Comparison of ENCODE assay signal across 16 cellular contexts in the genomic region with DNA sequence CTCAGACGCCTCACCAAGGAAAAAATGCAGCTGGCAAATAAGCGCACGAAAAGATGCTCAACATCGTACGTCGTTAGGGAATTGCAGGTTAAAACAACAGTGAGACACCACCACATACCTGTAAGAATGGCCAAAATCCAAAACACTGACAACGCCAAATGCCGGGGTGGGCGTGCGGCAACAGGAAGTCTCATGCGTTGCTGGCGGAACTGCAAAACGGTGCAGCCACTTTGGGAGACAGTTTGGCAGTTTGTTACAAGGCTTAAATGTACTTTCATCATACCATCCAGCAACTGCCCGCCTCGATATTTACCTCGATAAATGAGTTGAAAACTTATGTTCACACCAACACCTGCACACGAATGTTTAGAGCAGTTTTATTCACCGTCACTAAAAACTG. TPM values are rescaled to one million over a fixed set of nuclear protein-coding genes. Genes with fewer than 3 reads are reported as not detected.
DNase-seq lines count a peak whose midpoint lies in the region; TF ChIP-seq lines count a peak whose summit lies in the region.
"Had no signal": no experiment of that assay in that cellular context is flagged by ENCODE, and none has a peak within 500 bp of the region (broad histone marks: within the 10 kb centered on the region; RNA-seq: fewer than 3 reads in every experiment).

No MANE protein-coding gene starts in this region.

- DNase-seq in NOMO-1 (lab: John Stamatoyannopoulos, UW; ENCODE audit: unreplicated experiment in 2 of 2) (peak; percentile 45 to 50), NOMO-1 treated with dmso at 0.1 percent for 144 hours (lab: John Stamatoyannopoulos, UW; ENCODE audit: unreplicated experiment) (no peak), Peyer's patch (peak in 2 of 3 donors; percentile 14 to 26), fibroblast of lung (ENCODE audit: low read depth in 2 of 2) (no peak), stomach (peak; percentile 23), EL (no peak), esophagus muscularis mucosa (ENCODE audit: extremely low spot score) (no peak), tibial nerve (ENCODE audit: low spot score in 2 of 2) (no peak)
- DNase-seq: CD4-positive, alpha-beta memory T cell; effector memory CD4-positive, alpha-beta T cell; left ventricle myocardium superior; NCI-H1436 had no signal

- no peak overlapping the region for H2AFZ ChIP-seq in fibroblast of lung (ENCODE audit: low read length)

- no peak overlapping the region for H3K9ac ChIP-seq in fibroblast of lung (ENCODE audit: insufficient read depth, low read length)
- H3K9ac ChIP-seq: KMS-11 had no signal

- no peak for TF ChIP-seq POLR2A in Peyer's patch (IDR thresholded peaks at IDR 0.05)
- TF ChIP-seq POLR2A in stomach (IDR thresholded peaks at IDR 0.05) = no peak
- no peak for TF ChIP-seq POLR2A in esophagus muscularis mucosa (IDR thresholded peaks at IDR 0.05; ENCODE audit: low read depth)
- no peak for TF ChIP-seq POLR2A in tibial nerve (IDR thresholded peaks at IDR 0.05)

- TF ChIP-seq EP300 in stomach (IDR thresholded peaks at IDR 0.05) (no peak), esophagus muscularis mucosa (IDR thresholded peaks at IDR 0.05) (no peak), tibial nerve (IDR thresholded peaks at IDR 0.05) (no peak)

- no peaks in the 10 kb centered on the region for H3K79me2 ChIP-seq in fibroblast of lung (ENCODE audit: control insufficient read depth, insufficient read depth, low read length)

- no peak overlapping the region for H3K4me3 ChIP-seq in Peyer's patch
- no peak overlapping the region for H3K4me3 ChIP-seq in fibroblast of lung (replicated peaks in 1 of 4; ENCODE audit: control extremely low read depth in 1 of 4, insufficient read depth in 1 of 4, low read depth in 3 of 4, low read length in 4 of 4)
- no peak overlapping the region for H3K4me3 ChIP-seq in stomach
- no peak overlapping the region for H3K4me3 ChIP-seq in esophagus muscularis mucosa
- H3K4me3 ChIP-seq in tibial nerve = no peak overlapping the region
- H3K4me3 ChIP-seq: breast epithelium, psoas muscle had no signal

- H3K27ac ChIP-seq in Peyer's patch = no peak overlapping the region
- H3K27ac ChIP-seq in fibroblast of lung (ENCODE audit: insufficient read depth, low read length) = peak overlapping the region; percentile 1
- H3K27ac ChIP-seq in stomach = peak overlapping the region in 2 of 5 donors; percentile 61 to 80
- H3K27ac ChIP-seq in esophagus muscularis mucosa (replicated peaks in 1 of 4) = no peak overlapping the region
- H3K27ac ChIP-seq in tibial nerve = no peak overlapping the region
- H3K27ac ChIP-seq: breast epithelium, KMS-11, psoas muscle had no signal

- no peaks in the 10 kb centered on the region for H3K9me3 ChIP-seq in Peyer's patch
- H3K9me3 ChIP-seq in fibroblast of lung (ENCODE audit: control insufficient read depth, insufficient read depth, low read depth, low read length) = no peaks in the 10 kb centered on the region
- H3K9me3 ChIP-seq in stomach = peaks cover 0 to 1% (median 0%) of the 10 kb centered on the region in 4 donors
- peaks cover 0 to under 1% (median 0%) of the 10 kb centered on the region in 4 donors for H3K9me3 ChIP-seq in esophagus muscularis mucosa
- peaks cover 0 to 7% (median 0%) of the 10 kb centered on the region in 4 donors for H3K9me3 ChIP-seq in tibial nerve
- H3K9me3 ChIP-seq: psoas muscle had no signal

- intact Hi-C loops in stomach (cut with DNase I; ENCODE audit: low total_unique reads) (no loop called here), esophagus muscularis mucosa (cut with DNase I) (no loop called here)

- H3K4me1 ChIP-seq in Peyer's patch (peaks cover 0 to 40% (median 9%) of the 10 kb centered on the region in 4 donors), fibroblast of lung (ENCODE audit: control insufficient read depth, extremely low read depth, insufficient read depth, low read length) (peaks cover 16% of the 10 kb centered on the region), stomach (peaks cover 10 to 31% (median 14%) of the 10 kb centered on the region in 4 donors), esophagus muscularis mucosa (peaks cover 6 to 18% (median 15%) of the 10 kb centered on the region in 4 donors), tibial nerve (peaks cover 0 to 21% (median 8%) of the 10 kb centered on the region in 4 donors)
- H3K4me1 ChIP-seq: breast epithelium, psoas muscle had no signal

- no peak overlapping the region for H3K4me2 ChIP-seq in fibroblast of lung (ENCODE audit: extremely low read depth, insufficient read depth, low read length)
- H3K4me2 ChIP-seq: KMS-11 had no signal

- H3K36me3 ChIP-seq in Peyer's patch (no peaks in the 10 kb centered on the region), fibroblast of lung (ENCODE audit: control insufficient read depth, insufficient read depth, low read length) (no peaks in the 10 kb centered on the region), stomach (no peaks in the 10 kb centered on the region), esophagus muscularis mucosa (no peaks in the 10 kb centered on the region), tibial nerve (no peaks in the 10 kb centered on the region)
- H3K36me3 ChIP-seq: breast epithelium had no signal

- TF ChIP-seq CTCF in Peyer's patch (IDR thresholded peaks at IDR 0.05) (no peak), fibroblast of lung (conservative IDR thresholded peaks at IDR 0.05 in 1 of 2, IDR thresholded peaks at IDR 0.05 in 1 of 2; ENCODE audit: low read depth in 1 of 2, low read length in 2 of 2) (no peak), stomach (IDR thresholded peaks at IDR 0.05) (no peak), esophagus muscularis mucosa (IDR thresholded peaks at IDR 0.05) (no peak), tibial nerve (IDR thresholded peaks at IDR 0.05) (no peak)

- no peaks in the 10 kb centered on the region for H4K20me1 ChIP-seq in fibroblast of lung (ENCODE audit: control insufficient read depth, extremely low read depth, insufficient read depth, low read length)

- H3K27me3 ChIP-seq in Peyer's patch (no peaks in the 10 kb centered on the region), fibroblast of lung (ENCODE audit: control insufficient read depth, insufficient read depth, low read length) (no peaks in the 10 kb centered on the region), stomach (no peaks in the 10 kb centered on the region), esophagus muscularis mucosa (no peaks in the 10 kb centered on the region), tibial nerve (no peaks in the 10 kb centered on the region)
- H3K27me3 ChIP-seq: breast epithelium had no signal

- WGBS in stomach, 5 donors = 81 to 92% (median 84%) methylated on average over 18 of the region's 18 CpGs
- 84% methylated on average over 18 of the region's 18 CpGs for WGBS in esophagus muscularis mucosa
- WGBS in tibial nerve, 2 donors = 77 to 83% methylated on average over 18 of the region's 18 CpGs

RNA-seq across cellular contexts. Expression of gene CTSD, which starts 7.5 kb away (rescaled TPM):
- total RNA-seq in Peyer's patch (1,000 to 10,000 TPM in 2 of 4 donors, 100 to 1,000 TPM in 2; 129 to 1,688 (median 1,221) TPM), fibroblast of lung (198 and 253 TPM in 2 replicates), stomach (100 to 1,000 TPM; 115 to 590 (median 210) TPM), esophagus muscularis mucosa (100 to 1,000 TPM; 186 to 338 (median 270) TPM), tibial nerve (100 to 1,000 TPM; 385 to 583 (median 429) TPM)
- polyA plus RNA-seq in fibroblast of lung (120 and 135 TPM in 2 replicates), stomach (100 to 1,000 TPM; 173 to 538 (median 529) TPM)
- 295 and 303 TPM in 2 replicates for polyA plus RNA-seq in fibroblast of lung (2012)
- 474 and 687 TPM in 2 replicates for polyA minus RNA-seq in fibroblast of lung (ENCODE audit: low replicate concordance)

RNA-seq across cellular contexts. Expression of gene IFITM10, which starts 20.9 kb away (rescaled TPM):
- 1 to 10 TPM in 3 of 4 donors, under 1 TPM in 1; 0.88 to 5.0 (median 3.4) TPM for total RNA-seq in Peyer's patch
- total RNA-seq in fibroblast of lung = 0.26 and 0.50 TPM in 2 replicates
- polyA plus RNA-seq in fibroblast of lung = 0.05 and 0.15 TPM in 2 replicates
- 0.16 and 0.69 TPM in 2 replicates for polyA plus RNA-seq in fibroblast of lung (2012)
- polyA minus RNA-seq in fibroblast of lung (ENCODE audit: low replicate concordance) = not detected in 2 replicates
- under 1 TPM in 1 of 5 donors, not detected in 4; 0.72 TPM for total RNA-seq in stomach
- 1 to 10 TPM in 1 of 3 donors, under 1 TPM in 2; 0.19 to 1.1 (median 0.95) TPM for polyA plus RNA-seq in stomach
- total RNA-seq in esophagus muscularis mucosa = under 1 TPM; 0.42 to 0.58 (median 0.54) TPM
- total RNA-seq in tibial nerve = 10 to 100 TPM in 2 of 4 donors, 1 to 10 TPM in 2; 5.9 to 54.9 (median 13.8) TPM
- total RNA-seq: SK-MEL-5 had no signal
- polyA plus RNA-seq: CD4-positive, alpha-beta memory T cell had no signal

Comparison
In these comparisons a context has a peak if more than half of its experiments do, and no peak if none do; other contexts are left out.
1. DNase-seq: peak in NOMO-1 (2 of 2), Peyer's patch (2 of 3) and stomach (single experiment); none in NOMO-1 treated with dmso at 0.1 percent for 144 hours (single experiment), fibroblast of lung (0 of 2), EL (single experiment), esophagus muscularis mucosa (single experiment) and tibial nerve (0 of 2).